18 cellular contexts compared by ENCODE assay signal in genomic region chr6:31782126-31782941, GRCh38. TPM values are rescaled to one million over a fixed set of nuclear protein-coding genes. Genes with fewer than 3 reads are reported as not detected.
DNase-seq lines count a peak whose midpoint lies in the region; ATAC-seq, FAIRE-seq and TF ChIP-seq lines count a peak whose summit lies in the region.
"Had no signal": no experiment of that assay in that cellular context is flagged by ENCODE, and none has a peak within 500 bp of the region (broad histone marks: within the 10 kb centered on the region; RNA-seq: fewer than 3 reads in every experiment).

No MANE protein-coding gene starts in this region.

- H3K4me2 ChIP-seq in neuronal stem cell (ENCODE audit: insufficient read depth, low read length, poor library complexity, severe bottlenecking): no peak overlapping the region
- H3K4me2 ChIP-seq: BLaER1 treated with 17β-estradiol and CSF1 and Interleukin-3, amounts not matched to agents 10 nM and 100 nM; PC-9 had no signal

- CTCF ChIA-PET in A673 (lab: Charles Lee) (no interaction called here), WTC11 (lab: Charles Lee) (interaction anchor here (0.9 to 2.6 kb wide), 3 partner anchors 9 to 13 kb away, joined by 3 to 11 read pairs (median 4); no protein-coding TSS in a partner anchor)

- H3K9ac ChIP-seq in neuronal stem cell (ENCODE audit: low read depth, low read length, poor library complexity): peak overlapping the region; percentile 70
- H3K9ac ChIP-seq: BLaER1 treated with 17β-estradiol and CSF1 and Interleukin-3, amounts not matched to agents 10 nM and 100 nM had no signal

- H3K36me3 ChIP-seq in A673 (ENCODE audit: insufficient read depth, low read length, poor library complexity, severe bottlenecking): peaks cover 82% of the 10 kb centered on the region
- H3K36me3 ChIP-seq in neuronal stem cell (replicated peaks in 1 of 2; ENCODE audit: control insufficient read depth in 2 of 2, insufficient read depth in 2 of 2, low read length in 2 of 2): peaks cover 62 to 98% of the 10 kb centered on the region in 2 donors

- no peak for TF ChIP-seq POLR2A in GM12892 (IDR thresholded peaks at IDR 0.05; ENCODE audit: low read depth, low read length)

- TSS peak; percentile 42 for BruUV-seq in A673 (replicated peaks; lab: Mats Ljungman, UMichigan)

- H3K4me3 Mint-ChIP-seq in WTC11 (no peak overlapping the region), glutamatergic neuron (ENCODE audit: unreplicated experiment) (no peak overlapping the region)
- H3K4me3 Mint-ChIP-seq: CD8-positive, alpha-beta T cell had no signal

- no peak for FAIRE-seq in GM12892 (lab: Jason Lieb, UNC)
- FAIRE-seq: D721Med, H54, HTR-8/SVneo had no signal

- POLR2A ChIA-PET in A673 (lab: Charles Lee; ENCODE audit: low non-redundant PET) (no interaction called here), WTC11 (lab: Charles Lee) (no interaction called here)

- H3K23ac ChIP-seq in neuronal stem cell (ENCODE audit: low read depth, low read length, poor library complexity): peak overlapping the region; percentile 58

- H3K27me3 Mint-ChIP-seq in WTC11 (ENCODE audit: low read depth): no peaks in the 10 kb centered on the region
- H3K27me3 Mint-ChIP-seq in glutamatergic neuron (ENCODE audit: unreplicated experiment): peaks cover 2% of the 10 kb centered on the region

- no peak overlapping the region for H2BK15ac ChIP-seq in neuronal stem cell (ENCODE audit: low read length)

- TF ChIP-seq CTCF in A673 (conservative IDR thresholded peaks at IDR 0.05; ENCODE audit: low read depth, low read length): no peak
- TF ChIP-seq CTCF in WTC11 (IDR thresholded peaks at IDR 0.05): no peak
- TF ChIP-seq CTCF in glutamatergic neuron (IDR thresholded peaks at IDR 0.05; ENCODE audit: partially characterized antibody, unreplicated experiment): no peak

- H3K4me1 ChIP-seq in A673 (ENCODE audit: insufficient read depth, low read length, poor library complexity, severe bottlenecking): peaks cover 2% of the 10 kb centered on the region
- H3K4me1 ChIP-seq in neuronal stem cell (ENCODE audit: control insufficient read depth in 2 of 2, insufficient read depth in 1 of 2, low read depth in 1 of 2, low read length in 2 of 2): no peaks in the 10 kb centered on the region

- H2BK120ac ChIP-seq in neuronal stem cell (ENCODE audit: low read depth, low read length): no peak overlapping the region

- H3K14ac ChIP-seq in neuronal stem cell (ENCODE audit: low read length): no peak overlapping the region

- no peak overlapping the region for H2BK12ac ChIP-seq in neuronal stem cell (ENCODE audit: low read length)

- no peak overlapping the region for H3K27ac ChIP-seq in A673 (ENCODE audit: low read depth, low read length, poor library complexity, severe bottlenecking)
- no peak overlapping the region for H3K27ac ChIP-seq in neuronal stem cell (replicated peaks; ENCODE audit: low read length)
- H3K27ac ChIP-seq: BLaER1 treated with 17β-estradiol and CSF1 and Interleukin-3, amounts not matched to agents 10 nM and 100 nM; PC-9; SJSA1 had no signal

- no peak overlapping the region for H2BK5ac ChIP-seq in neuronal stem cell (ENCODE audit: low read length)

- intact Hi-C loops in A673 (cut with micrococcal nuclease; ENCODE audit: unreplicated experiment): no loop called here

- H3K79me1 ChIP-seq in neuronal stem cell (ENCODE audit: low read depth, low read length): peaks cover 2% of the 10 kb centered on the region

- H2AFZ ChIP-seq in neuronal stem cell (ENCODE audit: low read length): no peak overlapping the region
- H2AFZ ChIP-seq: PC-9 had no signal

- no peak overlapping the region for H3K4me3 ChIP-seq in A673 (ENCODE audit: low read depth, low read length, poor library complexity, severe bottlenecking)
- H3K4me3 ChIP-seq in neuronal stem cell (ENCODE audit: low read length in 2 of 2): no peak overlapping the region
- H3K4me3 ChIP-seq: BLaER1 treated with 17β-estradiol and CSF1 and Interleukin-3, amounts not matched to agents 10 nM and 100 nM; PC-9; SJSA1 had no signal

- peak; percentile 11; the same call in 1 of the 2 replicates for ATAC-seq in WTC11
- ATAC-seq: CD8-positive, alpha-beta T cell had no signal

- H3K36me3 Mint-ChIP-seq in WTC11 (peaks cover 31% of the 10 kb centered on the region), glutamatergic neuron (ENCODE audit: unreplicated experiment) (no peaks in the 10 kb centered on the region)

- H3K18ac ChIP-seq in neuronal stem cell (ENCODE audit: low read length): no peak overlapping the region

- H2AK5ac ChIP-seq in neuronal stem cell (ENCODE audit: low read depth, low read length): no peak overlapping the region

- no peaks in the 10 kb centered on the region for H3K9me3 Mint-ChIP-seq in WTC11
- peaks cover 1% of the 10 kb centered on the region for H3K9me3 Mint-ChIP-seq in glutamatergic neuron (ENCODE audit: unreplicated experiment)
- H3K9me3 Mint-ChIP-seq: CD8-positive, alpha-beta T cell had no signal

- H3K9me3 ChIP-seq in A673 (ENCODE audit: low read depth, low read length, poor library complexity, severe bottlenecking) (no peaks in the 10 kb centered on the region), neuronal stem cell (replicated peaks in 1 of 2; ENCODE audit: control insufficient read depth in 2 of 2, insufficient read depth in 1 of 2, low read depth in 1 of 2, low read length in 2 of 2) (no peaks in the 10 kb centered on the region)
- H3K9me3 ChIP-seq: BLaER1 treated with 17β-estradiol and CSF1 and Interleukin-3, amounts not matched to agents 10 nM and 100 nM; SJSA1 had no signal

- H3K27me3 ChIP-seq in A673 (replicated peaks; ENCODE audit: insufficient read depth, low read depth, low read length, poor library complexity) (no peaks in the 10 kb centered on the region), neuronal stem cell (ENCODE audit: control insufficient read depth in 3 of 3, insufficient read depth in 3 of 3, low read depth in 1 of 3, low read length in 3 of 3) (no peaks in the 10 kb centered on the region)
- H3K27me3 ChIP-seq: BLaER1 treated with 17β-estradiol and CSF1 and Interleukin-3, amounts not matched to agents 10 nM and 100 nM; SJSA1 had no signal

- H3K4ac ChIP-seq in neuronal stem cell (ENCODE audit: low read length): no peak overlapping the region

- H3K27ac Mint-ChIP-seq in WTC11: no peak overlapping the region
- no peak overlapping the region for H3K27ac Mint-ChIP-seq in glutamatergic neuron (ENCODE audit: unreplicated experiment)
- H3K27ac Mint-ChIP-seq: CD8-positive, alpha-beta T cell had no signal

- H4K8ac ChIP-seq in neuronal stem cell (ENCODE audit: low read depth, low read length): no peak overlapping the region

- H3K4me1 Mint-ChIP-seq in WTC11: no peaks in the 10 kb centered on the region
- H3K4me1 Mint-ChIP-seq in glutamatergic neuron (ENCODE audit: low read depth, unreplicated experiment): no peaks in the 10 kb centered on the region

- no CpG with 5 or more reads among the region's 34 CpGs for WGBS in neuronal stem cell (ENCODE audit: extremely low coverage in 2 of 2, insufficient read length in 2 of 2, insufficient replicate concordance in 1 of 2), 2 donors

- no peak overlapping the region for H4K91ac ChIP-seq in neuronal stem cell (ENCODE audit: low read depth, low read length, poor library complexity)

- DNase-seq in A673 (ENCODE audit: low spot score) (no peak), GM12892 (ENCODE audit: insufficient read length) (peak; percentile 10), WTC11 (ENCODE audit: low spot score) (no peak), neuronal stem cell (ENCODE audit: low spot score) (no peak), NCI-H146 (lab: John Stamatoyannopoulos, UW) (no peak), glutamatergic neuron (no peak), DMS79 (lab: John Stamatoyannopoulos, UW) (no peak)
- DNase-seq: CD8-positive, alpha-beta T cell; NCI-H1105; NCI-H1694 treated with DMSO at 0.1 percent for 48 hours; NCI-H510A; NCI-H748 treated with DMSO at 0.1 percent for 48 hours; PC-9 had no signal

TF ChIP-seq in WTC11, 78 proteins besides CTCF, POLR2A, EP300 and RAD21 (continues in another document):
- TF ChIP-seq, protein P1, sequence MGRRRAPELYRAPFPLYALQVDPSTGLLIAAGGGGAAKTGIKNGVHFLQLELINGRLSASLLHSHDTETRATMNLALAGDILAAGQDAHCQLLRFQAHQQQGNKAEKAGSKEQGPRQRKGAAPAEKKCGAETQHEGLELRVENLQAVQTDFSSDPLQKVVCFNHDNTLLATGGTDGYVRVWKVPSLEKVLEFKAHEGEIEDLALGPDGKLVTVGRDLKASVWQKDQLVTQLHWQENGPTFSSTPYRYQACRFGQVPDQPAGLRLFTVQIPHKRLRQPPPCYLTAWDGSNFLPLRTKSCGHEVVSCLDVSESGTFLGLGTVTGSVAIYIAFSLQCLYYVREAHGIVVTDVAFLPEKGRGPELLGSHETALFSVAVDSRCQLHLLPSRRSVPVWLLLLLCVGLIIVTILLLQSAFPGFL (CRISPR knock-in tag; IDR thresholded peaks at IDR 0.05; ENCODE audit: borderline replicate concordance): no peak
- TF ChIP-seq SOX15 (CRISPR knock-in tag; IDR thresholded peaks at IDR 0.05): no peak

RNA-seq across cellular contexts. Expression of gene VWA7, which starts 5.2 kb away (rescaled TPM):
- total RNA-seq in A673 (2021): 2.7 and 2.8 TPM in 2 replicates
- polyA plus RNA-seq in GM12892 (2012; ENCODE audit: missing spikeins): 1.2 TPM
- 1.2 to 1.8 TPM (median 1.4 TPM) in 3 replicates for total RNA-seq in WTC11 (2021)
- polyA plus RNA-seq in neuronal stem cell (2013, experiment 1 of 2): 0.67 TPM
- polyA plus RNA-seq in neuronal stem cell (2013, experiment 2 of 2): 0.87 TPM
- 3.2 TPM for total RNA-seq in glutamatergic neuron (ENCODE audit: unreplicated experiment)
- total RNA-seq: SJSA1 had no signal

RNA-seq across cellular contexts. Expression of gene VARS1, which starts 13.2 kb away (rescaled TPM):
- total RNA-seq in A673 (2021) (233 and 247 TPM in 2 replicates), WTC11 (2021) (147 to 177 TPM (median 161 TPM) in 3 replicates), glutamatergic neuron (ENCODE audit: unreplicated experiment) (204 TPM)
- 54.6 TPM for polyA plus RNA-seq in GM12892 (2012; ENCODE audit: missing spikeins)
- polyA plus RNA-seq in neuronal stem cell (2013, experiment 1 of 2): 31.2 TPM
- 31.5 TPM for polyA plus RNA-seq in neuronal stem cell (2013, experiment 2 of 2)

RNA-seq across cellular contexts. Expression of gene SAPCD1, which starts 19.9 kb away (rescaled TPM):
- total RNA-seq in A673 (2021) (9.9 and 19.9 TPM in 2 replicates), WTC11 (2021) (13.3 to 16.9 TPM (median 13.7 TPM) in 3 replicates), glutamatergic neuron (ENCODE audit: unreplicated experiment) (3.7 TPM)
- polyA plus RNA-seq in GM12892 (2012; ENCODE audit: missing spikeins): 27.3 TPM
- polyA plus RNA-seq in neuronal stem cell (2013, experiment 1 of 2): 4.0 TPM
- 3.4 TPM for polyA plus RNA-seq in neuronal stem cell (2013, experiment 2 of 2)

RNA-seq across cellular contexts. Expression of gene LSM2, which starts 24.4 kb away (rescaled TPM):
- total RNA-seq in A673 (2021) (99.8 and 104 TPM in 2 replicates), WTC11 (2021) (104 to 121 TPM (median 119 TPM) in 3 replicates), glutamatergic neuron (ENCODE audit: unreplicated experiment) (68.2 TPM)
- polyA plus RNA-seq in GM12892 (2012; ENCODE audit: missing spikeins): 161 TPM
- polyA plus RNA-seq in neuronal stem cell (2013, experiment 1 of 2): 235 TPM
- polyA plus RNA-seq in neuronal stem cell (2013, experiment 2 of 2): 233 TPM

RNA-seq across cellular contexts. Expression of gene HSPA1L, which starts 32.7 kb away (rescaled TPM):
- total RNA-seq in A673 (2021): 1.1 and 1.4 TPM in 2 replicates
- 1.2 TPM for polyA plus RNA-seq in GM12892 (2012; ENCODE audit: missing spikeins)
- total RNA-seq in WTC11 (2021): 1.2 to 2.1 TPM (median 1.9 TPM) in 3 replicates
- 1.2 TPM for polyA plus RNA-seq in neuronal stem cell (2013, experiment 1 of 2)
- polyA plus RNA-seq in neuronal stem cell (2013, experiment 2 of 2): 1.1 TPM
- 2.5 TPM for total RNA-seq in glutamatergic neuron (ENCODE audit: unreplicated experiment)
